ENCODE assay signal across 2 cellular contexts in genomic region chr9:134575817-134576176, GRCh38.
TF ChIP-seq lines count a peak whose summit lies in the region.

No MANE protein-coding gene starts in this region.

TF ChIP-seq in GM23338, 12 proteins besides CTCF, POLR2A, EP300 and RAD21:
- TF ChIP-seq EZH2phosphoT487 (IDR thresholded peaks at IDR 0.05; ENCODE audit: unreplicated experiment) (no peak), JUNB (IDR thresholded peaks at IDR 0.05; ENCODE audit: unreplicated experiment) (no peak), ZNF114 (CRISPR knock-in tag; IDR thresholded peaks at IDR 0.05) (no peak), ZNF331 (CRISPR knock-in tag; IDR thresholded peaks at IDR 0.05; ENCODE audit: low read depth) (no peak), POLR2AphosphoS5 (IDR thresholded peaks at IDR 0.05; ENCODE audit: low read depth) (no peak), STAT1 (IDR thresholded peaks at IDR 0.05; ENCODE audit: unreplicated experiment) (no peak), CREB1 (CRISPR knock-in tag; IDR thresholded peaks at IDR 0.05; ENCODE audit: low read depth) (no peak), NANOG (IDR thresholded peaks at IDR 0.05; ENCODE audit: borderline replicate concordance) (no peak), EZH2 (IDR thresholded peaks at IDR 0.05; ENCODE audit: low read depth, unreplicated experiment) (no peak), ZNF462 (CRISPR knock-in tag; IDR thresholded peaks at IDR 0.05) (no peak)
- TF ChIP-seq, protein P1, sequence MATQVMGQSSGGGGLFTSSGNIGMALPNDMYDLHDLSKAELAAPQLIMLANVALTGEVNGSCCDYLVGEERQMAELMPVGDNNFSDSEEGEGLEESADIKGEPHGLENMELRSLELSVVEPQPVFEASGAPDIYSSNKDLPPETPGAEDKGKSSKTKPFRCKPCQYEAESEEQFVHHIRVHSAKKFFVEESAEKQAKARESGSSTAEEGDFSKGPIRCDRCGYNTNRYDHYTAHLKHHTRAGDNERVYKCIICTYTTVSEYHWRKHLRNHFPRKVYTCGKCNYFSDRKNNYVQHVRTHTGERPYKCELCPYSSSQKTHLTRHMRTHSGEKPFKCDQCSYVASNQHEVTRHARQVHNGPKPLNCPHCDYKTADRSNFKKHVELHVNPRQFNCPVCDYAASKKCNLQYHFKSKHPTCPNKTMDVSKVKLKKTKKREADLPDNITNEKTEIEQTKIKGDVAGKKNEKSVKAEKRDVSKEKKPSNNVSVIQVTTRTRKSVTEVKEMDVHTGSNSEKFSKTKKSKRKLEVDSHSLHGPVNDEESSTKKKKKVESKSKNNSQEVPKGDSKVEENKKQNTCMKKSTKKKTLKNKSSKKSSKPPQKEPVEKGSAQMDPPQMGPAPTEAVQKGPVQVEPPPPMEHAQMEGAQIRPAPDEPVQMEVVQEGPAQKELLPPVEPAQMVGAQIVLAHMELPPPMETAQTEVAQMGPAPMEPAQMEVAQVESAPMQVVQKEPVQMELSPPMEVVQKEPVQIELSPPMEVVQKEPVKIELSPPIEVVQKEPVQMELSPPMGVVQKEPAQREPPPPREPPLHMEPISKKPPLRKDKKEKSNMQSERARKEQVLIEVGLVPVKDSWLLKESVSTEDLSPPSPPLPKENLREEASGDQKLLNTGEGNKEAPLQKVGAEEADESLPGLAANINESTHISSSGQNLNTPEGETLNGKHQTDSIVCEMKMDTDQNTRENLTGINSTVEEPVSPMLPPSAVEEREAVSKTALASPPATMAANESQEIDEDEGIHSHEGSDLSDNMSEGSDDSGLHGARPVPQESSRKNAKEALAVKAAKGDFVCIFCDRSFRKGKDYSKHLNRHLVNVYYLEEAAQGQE (IDR thresholded peaks at IDR 0.05; ENCODE audit: unreplicated experiment), result no peak
- TF ChIP-seq, protein P2, sequence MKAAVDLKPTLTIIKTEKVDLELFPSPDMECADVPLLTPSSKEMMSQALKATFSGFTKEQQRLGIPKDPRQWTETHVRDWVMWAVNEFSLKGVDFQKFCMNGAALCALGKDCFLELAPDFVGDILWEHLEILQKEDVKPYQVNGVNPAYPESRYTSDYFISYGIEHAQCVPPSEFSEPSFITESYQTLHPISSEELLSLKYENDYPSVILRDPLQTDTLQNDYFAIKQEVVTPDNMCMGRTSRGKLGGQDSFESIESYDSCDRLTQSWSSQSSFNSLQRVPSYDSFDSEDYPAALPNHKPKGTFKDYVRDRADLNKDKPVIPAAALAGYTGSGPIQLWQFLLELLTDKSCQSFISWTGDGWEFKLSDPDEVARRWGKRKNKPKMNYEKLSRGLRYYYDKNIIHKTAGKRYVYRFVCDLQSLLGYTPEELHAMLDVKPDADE (IDR thresholded peaks at IDR 0.05), result no peak

TF ChIP-seq in IMR-90, 13 proteins besides CTCF, POLR2A, EP300 and RAD21:
- TF ChIP-seq CHD1 (IDR thresholded peaks at IDR 0.05; ENCODE audit: low read depth, low read length) (no peak), CEBPB (IDR thresholded peaks at IDR 0.05; ENCODE audit: low read depth, low read length) (no peak), ELK1 (IDR thresholded peaks at IDR 0.05; ENCODE audit: borderline replicate concordance, low read depth, low read length) (no peak), MAFK (IDR thresholded peaks at IDR 0.05; ENCODE audit: low read depth, low read length) (no peak), SMC3 (IDR thresholded peaks at IDR 0.05; ENCODE audit: low read depth, low read length) (no peak), NFE2L2 (IDR thresholded peaks at IDR 0.05; ENCODE audit: low read depth, low read length) (no peak), RCOR1 (IDR thresholded peaks at IDR 0.05; ENCODE audit: insufficient replicate concordance, low read length) (no peak), MXI1 (IDR thresholded peaks at IDR 0.05; ENCODE audit: borderline replicate concordance, low read depth, low read length) (no peak), FOS (IDR thresholded peaks at IDR 0.05; ENCODE audit: low read depth, low read length) (no peak), BHLHE40 (IDR thresholded peaks at IDR 0.05; ENCODE audit: low read depth, low read length) (no peak), MAZ (IDR thresholded peaks at IDR 0.05; ENCODE audit: borderline replicate concordance, low read depth, low read length) (no peak), RFX5 (IDR thresholded peaks at IDR 0.05; ENCODE audit: low read depth, low read length) (no peak)
- TF ChIP-seq, protein P3, sequence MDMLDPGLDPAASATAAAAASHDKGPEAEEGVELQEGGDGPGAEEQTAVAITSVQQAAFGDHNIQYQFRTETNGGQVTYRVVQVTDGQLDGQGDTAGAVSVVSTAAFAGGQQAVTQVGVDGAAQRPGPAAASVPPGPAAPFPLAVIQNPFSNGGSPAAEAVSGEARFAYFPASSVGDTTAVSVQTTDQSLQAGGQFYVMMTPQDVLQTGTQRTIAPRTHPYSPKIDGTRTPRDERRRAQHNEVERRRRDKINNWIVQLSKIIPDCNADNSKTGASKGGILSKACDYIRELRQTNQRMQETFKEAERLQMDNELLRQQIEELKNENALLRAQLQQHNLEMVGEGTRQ (IDR thresholded peaks at IDR 0.05; ENCODE audit: low read depth, low read length), result no peak
